Comparison of ENCODE assay signal across 12 cellular contexts in the genomic region with DNA sequence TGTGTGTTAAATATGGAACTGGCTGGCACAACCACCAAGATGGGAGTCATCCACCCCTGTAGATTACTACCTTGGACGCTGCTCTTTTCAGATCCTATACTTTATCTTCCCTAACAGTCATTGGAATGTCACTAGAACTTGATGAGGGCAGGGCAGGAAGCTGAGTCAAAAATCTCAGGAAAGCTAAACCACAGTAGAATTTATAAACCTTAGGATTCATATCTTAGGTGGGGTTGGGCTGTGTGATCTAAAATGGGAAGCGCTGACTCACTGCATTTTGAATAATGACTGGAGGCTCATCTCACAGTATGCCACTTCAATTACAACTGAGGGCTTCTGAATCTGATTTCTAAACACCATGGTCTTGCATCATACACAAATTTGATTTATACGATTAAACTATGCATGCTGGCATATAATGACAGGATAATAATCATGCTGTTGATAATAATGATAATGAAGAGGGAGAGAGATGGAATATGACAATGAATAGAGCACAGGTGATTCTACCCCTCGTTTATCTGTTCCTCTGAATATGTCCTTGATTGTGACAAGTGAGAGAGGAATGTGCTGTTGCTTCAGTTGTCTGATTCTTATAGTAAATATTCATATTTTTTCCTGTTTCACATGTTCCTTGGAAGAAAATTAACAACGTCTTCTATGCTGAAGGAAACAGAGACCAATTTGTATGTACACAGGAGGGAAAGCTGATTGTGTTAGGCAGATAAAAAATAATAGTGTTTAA.
A peak's percentile ranks its signal among the peaks of the same experiment; 100 is the strongest.
DNase-seq lines count a peak whose midpoint lies in the region; ATAC-seq and TF ChIP-seq lines count a peak whose summit lies in the region.
"Had no signal": no experiment of that assay in that cellular context is flagged by ENCODE, and none has a peak within 500 bp of the region (broad histone marks: within the 10 kb centered on the region; RNA-seq: fewer than 3 reads in every experiment).

No MANE protein-coding gene starts in this region.

- no peak overlapping the region for H3K27ac ChIP-seq in RWPE1
- H3K27ac ChIP-seq: gastrocnemius medialis, KMS-11 had no signal

- POLR2A ChIA-PET in RWPE1 (lab: Yijun Ruan, JAX; ENCODE audit: low non-redundant PET): no interaction called here

- no peak for ATAC-seq in GM18870 (IDR thresholded peaks at IDR 0.05; ENCODE audit: unreplicated experiment)
- ATAC-seq: gastrocnemius medialis, GM12878 had no signal

- TF ChIP-seq CTCF in RWPE1 (conservative IDR thresholded peaks at IDR 0.05; ENCODE audit: low read depth) (no peak), fibroblast of mammary gland (conservative IDR thresholded peaks at IDR 0.05; ENCODE audit: control insufficient read depth, insufficient read depth, low read depth, low read length) (no peak)

- DNase-seq in HS-5 (ENCODE audit: low read depth): peak; percentile 59
- DNase-seq in RWPE1 (ENCODE audit: low spot score): peak; percentile 70
- peak; percentile 68 for DNase-seq in fibroblast of mammary gland (ENCODE audit: low read depth)
- DNase-seq in pulmonary artery endothelial cell (ENCODE audit: low read depth, low spot score): peak; percentile 47
- no peak for DNase-seq in T-helper 1 cell
- DNase-seq in activated T-cell treated with anti-CD3 and anti-CD28 coated beads, Interleukin-2, amount 50 U/mL, for 1 hour: no peak
- DNase-seq: activated CD4-positive, alpha-beta T cell treated with anti-CD3 and anti-CD28 coated beads for 36 hours; gastrocnemius medialis; NCI-H345 had no signal

- H3K4me3 ChIP-seq in fibroblast of mammary gland (ENCODE audit: control insufficient read depth, low read depth, low read length): no peak overlapping the region
- H3K4me3 ChIP-seq: gastrocnemius medialis, GM12878 had no signal

- CTCF ChIA-PET in RWPE1 (lab: Yijun Ruan, JAX): no interaction called here

Comparison
In these comparisons a context has a peak if more than half of its experiments do, and no peak if none do; other contexts are left out.
1. DNase-seq: peak in HS-5 (single experiment), RWPE1 (single experiment), fibroblast of mammary gland (single experiment) and pulmonary artery endothelial cell (single experiment); none in T-helper 1 cell (0 of 5) and activated T-cell treated with anti-CD3 and anti-CD28 coated beads, Interleukin-2, amount 50 U/mL, for 1 hour (single experiment).